ENCODE assay signal across 10 cellular contexts in the genomic region with DNA sequence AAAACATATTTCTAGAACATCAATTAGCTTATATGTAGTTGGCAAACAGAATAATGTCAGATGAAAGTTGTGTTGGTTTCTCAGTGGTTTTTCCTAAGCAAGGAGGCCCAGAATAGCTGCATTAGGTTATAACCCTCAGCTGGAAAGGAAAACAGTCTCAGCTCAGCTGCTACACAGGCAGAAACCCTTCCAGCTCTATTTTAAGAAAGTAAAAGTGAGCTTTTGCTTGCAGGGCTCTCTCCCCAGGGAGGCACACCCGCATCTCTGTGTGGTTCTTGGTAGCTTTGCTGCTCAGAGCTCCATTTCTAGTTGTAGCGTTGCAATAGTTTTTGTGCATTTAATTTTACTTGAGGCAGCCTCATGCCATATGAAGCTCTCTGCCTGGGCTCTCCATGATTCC. TPM values are rescaled to one million over a fixed set of nuclear protein-coding genes. Genes with fewer than 3 reads are reported as not detected.
DNase-seq lines count a peak whose midpoint lies in the region; ATAC-seq and TF ChIP-seq lines count a peak whose summit lies in the region.
"Had no signal": no experiment of that assay in that cellular context is flagged by ENCODE, and none has a peak within 500 bp of the region (broad histone marks: within the 10 kb centered on the region; RNA-seq: fewer than 3 reads in every experiment).

No MANE protein-coding gene starts in this region.

- H3K4me3 ChIP-seq in GM23338, result no peak overlapping the region

- DNase-seq in RPMI8226 (peak; percentile 5), naive B cell (peak; percentile 53), GM23338 (ENCODE audit: low spot score) (no peak), NCI-H2081 treated with DMSO at 0.1 percent for 48 hours (lab: John Stamatoyannopoulos, UW) (no peak), NCI-H1105 (lab: John Stamatoyannopoulos, UW) (no peak)
- no peak for DNase-seq in activated CD4-positive, alpha-beta T cell treated with anti-CD3 and anti-CD28 coated beads, Interleukin-2, amount 50 U/mL, for 1 hour
- DNase-seq: effector CD8-positive, alpha-beta T cell had no signal

- no peak for TF ChIP-seq CTCF in GM23338 (conservative IDR thresholded peaks at IDR 0.05; ENCODE audit: low read depth in 2 of 2)

- no peaks in the 10 kb centered on the region for H3K4me1 ChIP-seq in GM23338 (ENCODE audit: insufficient read depth)

- H3K27ac ChIP-seq in GM23338 (ENCODE audit: low read depth), result no peak overlapping the region

- peaks cover 26 to 52% (median 30%) of the 10 kb centered on the region in 3 donors for H3K4me1 Mint-ChIP-seq in naive B cell
- H3K4me1 Mint-ChIP-seq in GM23338, result no peaks in the 10 kb centered on the region

- peaks cover 32% of the 10 kb centered on the region for H3K36me3 ChIP-seq in GM23338 (ENCODE audit: insufficient read depth)

- H3K79me2 ChIP-seq in GM23338 (replicated peaks; ENCODE audit: insufficient read depth), result no peaks in the 10 kb centered on the region

- H2AFZ ChIP-seq in GM23338, result no peak overlapping the region

- H3F3A ChIP-seq in GM23338 (replicated peaks; ENCODE audit: low read depth), result no peaks in the 10 kb centered on the region

- no peaks in the 10 kb centered on the region for H3K27me3 Mint-ChIP-seq in naive B cell
- H3K27me3 Mint-ChIP-seq in GM23338 (ENCODE audit: insufficient read depth, low read depth, poor library complexity), result no peaks in the 10 kb centered on the region

- no peak overlapping the region for H3K4me2 ChIP-seq in GM23338

- H3K27ac Mint-ChIP-seq in naive B cell (peak overlapping the region; percentile 9 to 94 (median 86)), GM23338 (no peak overlapping the region)

- ATAC-seq in GM18502 (IDR thresholded peaks at IDR 0.05; ENCODE audit: poor library complexity, unreplicated experiment) (peak; percentile 91), HG02588 (IDR thresholded peaks at IDR 0.05; ENCODE audit: unreplicated experiment) (peak; percentile 96), naive B cell (ENCODE audit: low read depth in 2 of 2) (peak; percentile 92 to 94), GM23338 (no peak)
- ATAC-seq: Panc1 had no signal

- no peaks in the 10 kb centered on the region for H4K20me1 ChIP-seq in GM23338 (replicated peaks; ENCODE audit: insufficient read depth)

- peak overlapping the region; percentile 67 to 90 (median 78) for H3K4me3 Mint-ChIP-seq in naive B cell
- no peak overlapping the region for H3K4me3 Mint-ChIP-seq in GM23338

- H3K9me3 Mint-ChIP-seq in naive B cell (peaks cover 0 to 2% (median 0%) of the 10 kb centered on the region in 7 donors), GM23338 (no peaks in the 10 kb centered on the region)

- H3K36me3 Mint-ChIP-seq in naive B cell (peaks cover 4 to 10% of the 10 kb centered on the region in 2 donors), GM23338 (ENCODE audit: low read depth) (peaks cover 53% of the 10 kb centered on the region)

- no peaks in the 10 kb centered on the region for H3K27me3 ChIP-seq in GM23338 (ENCODE audit: insufficient read depth)

- no peaks in the 10 kb centered on the region for H3K9me2 ChIP-seq in GM23338 (ENCODE audit: insufficient read depth)

TF ChIP-seq in GM23338, 12 proteins besides CTCF, POLR2A, EP300 and RAD21:
- TF ChIP-seq ZNF331 (CRISPR knock-in tag; IDR thresholded peaks at IDR 0.05; ENCODE audit: low read depth) (no peak), POLR2AphosphoS5 (IDR thresholded peaks at IDR 0.05; ENCODE audit: low read depth) (no peak), ZNF114 (CRISPR knock-in tag; IDR thresholded peaks at IDR 0.05) (no peak), EZH2phosphoT487 (IDR thresholded peaks at IDR 0.05; ENCODE audit: unreplicated experiment) (no peak), REST (IDR thresholded peaks at IDR 0.05; ENCODE audit: unreplicated experiment) (no peak)
- TF ChIP-seq, protein P1, sequence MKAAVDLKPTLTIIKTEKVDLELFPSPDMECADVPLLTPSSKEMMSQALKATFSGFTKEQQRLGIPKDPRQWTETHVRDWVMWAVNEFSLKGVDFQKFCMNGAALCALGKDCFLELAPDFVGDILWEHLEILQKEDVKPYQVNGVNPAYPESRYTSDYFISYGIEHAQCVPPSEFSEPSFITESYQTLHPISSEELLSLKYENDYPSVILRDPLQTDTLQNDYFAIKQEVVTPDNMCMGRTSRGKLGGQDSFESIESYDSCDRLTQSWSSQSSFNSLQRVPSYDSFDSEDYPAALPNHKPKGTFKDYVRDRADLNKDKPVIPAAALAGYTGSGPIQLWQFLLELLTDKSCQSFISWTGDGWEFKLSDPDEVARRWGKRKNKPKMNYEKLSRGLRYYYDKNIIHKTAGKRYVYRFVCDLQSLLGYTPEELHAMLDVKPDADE (IDR thresholded peaks at IDR 0.05), result no peak

RNA-seq across cellular contexts. Expression of gene PIKFYVE, which starts 54.6 kb away (rescaled TPM):
- 10 to 100 TPM in 5 of 6 donors, 1 to 10 TPM in 1; 3.6 to 16.8 (median 13.9) TPM for polyA plus RNA-seq in naive B cell (ENCODE audit: low read depth in 6 of 6)
- 41.1 and 48.0 TPM in 2 replicates for total RNA-seq in GM23338 (2014; rRNA removed; shearing (Covaris generic))
- polyA plus RNA-seq in GM23338 (2016; fragmentation: Nextera tagmentation; extraction: Ambion mirVana), result 14.7 and 15.1 TPM in 2 replicates

Comparison
In these comparisons a context has a peak if more than half of its experiments do, and no peak if none do; other contexts are left out.
1. DNase-seq: peak in RPMI8226 (single experiment) and naive B cell (single experiment); none in GM23338 (single experiment), NCI-H2081 treated with DMSO at 0.1 percent for 48 hours (single experiment), NCI-H1105 (single experiment) and activated CD4-positive, alpha-beta T cell treated with anti-CD3 and anti-CD28 coated beads, Interleukin-2, amount 50 U/mL, for 1 hour (single experiment).